Comparison of ENCODE assay signal across 1 cellular context in genomic region chr17:59160203-59161025, GRCh38.
TF ChIP-seq lines count a peak whose summit lies in the region.

No MANE protein-coding gene starts in this region.

TF ChIP-seq in HepG2, 621 proteins besides CTCF, POLR2A, EP300 and RAD21:
- TF ChIP-seq ZNF3 (CRISPR knock-in tag; IDR thresholded peaks at IDR 0.05) = no peak
- no peak for TF ChIP-seq ZNF12 (CRISPR knock-in tag; IDR thresholded peaks at IDR 0.05)
- TF ChIP-seq ATAD3A (CRISPR knock-in tag; IDR thresholded peaks at IDR 0.05) = no peak
- TF ChIP-seq, protein P1, sequence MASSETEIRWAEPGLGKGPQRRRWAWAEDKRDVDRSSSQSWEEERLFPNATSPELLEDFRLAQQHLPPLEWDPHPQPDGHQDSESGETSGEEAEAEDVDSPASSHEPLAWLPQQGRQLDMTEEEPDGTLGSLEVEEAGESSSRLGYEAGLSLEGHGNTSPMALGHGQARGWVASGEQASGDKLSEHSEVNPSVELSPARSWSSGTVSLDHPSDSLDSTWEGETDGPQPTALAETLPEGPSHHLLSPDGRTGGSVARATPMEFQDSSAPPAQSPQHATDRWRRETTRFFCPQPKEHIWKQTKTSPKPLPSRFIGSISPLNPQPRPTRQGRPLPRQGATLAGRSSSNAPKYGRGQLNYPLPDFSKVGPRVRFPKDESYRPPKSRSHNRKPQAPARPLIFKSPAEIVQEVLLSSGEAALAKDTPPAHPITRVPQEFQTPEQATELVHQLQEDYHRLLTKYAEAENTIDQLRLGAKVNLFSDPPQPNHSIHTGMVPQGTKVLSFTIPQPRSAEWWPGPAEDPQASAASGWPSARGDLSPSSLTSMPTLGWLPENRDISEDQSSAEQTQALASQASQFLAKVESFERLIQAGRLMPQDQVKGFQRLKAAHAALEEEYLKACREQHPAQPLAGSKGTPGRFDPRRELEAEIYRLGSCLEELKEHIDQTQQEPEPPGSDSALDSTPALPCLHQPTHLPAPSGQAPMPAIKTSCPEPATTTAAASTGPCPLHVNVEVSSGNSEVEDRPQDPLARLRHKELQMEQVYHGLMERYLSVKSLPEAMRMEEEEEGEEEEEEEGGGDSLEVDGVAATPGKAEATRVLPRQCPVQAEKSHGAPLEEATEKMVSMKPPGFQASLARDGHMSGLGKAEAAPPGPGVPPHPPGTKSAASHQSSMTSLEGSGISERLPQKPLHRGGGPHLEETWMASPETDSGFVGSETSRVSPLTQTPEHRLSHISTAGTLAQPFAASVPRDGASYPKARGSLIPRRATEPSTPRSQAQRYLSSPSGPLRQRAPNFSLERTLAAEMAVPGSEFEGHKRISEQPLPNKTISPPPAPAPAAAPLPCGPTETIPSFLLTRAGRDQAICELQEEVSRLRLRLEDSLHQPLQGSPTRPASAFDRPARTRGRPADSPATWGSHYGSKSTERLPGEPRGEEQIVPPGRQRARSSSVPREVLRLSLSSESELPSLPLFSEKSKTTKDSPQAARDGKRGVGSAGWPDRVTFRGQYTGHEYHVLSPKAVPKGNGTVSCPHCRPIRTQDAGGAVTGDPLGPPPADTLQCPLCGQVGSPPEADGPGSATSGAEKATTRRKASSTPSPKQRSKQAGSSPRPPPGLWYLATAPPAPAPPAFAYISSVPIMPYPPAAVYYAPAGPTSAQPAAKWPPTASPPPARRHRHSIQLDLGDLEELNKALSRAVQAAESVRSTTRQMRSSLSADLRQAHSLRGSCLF (CRISPR knock-in tag; IDR thresholded peaks at IDR 0.05; ENCODE audit: borderline replicate concordance) = no peak
- no peak for TF ChIP-seq ZNF772 (CRISPR knock-in tag; IDR thresholded peaks at IDR 0.05)
- TF ChIP-seq PAWR (CRISPR knock-in tag; IDR thresholded peaks at IDR 0.05; ENCODE audit: borderline replicate concordance) = no peak
- no peak for TF ChIP-seq ZNF225 (CRISPR knock-in tag; IDR thresholded peaks at IDR 0.05)
- no peak for TF ChIP-seq JUNB (CRISPR knock-in tag; IDR thresholded peaks at IDR 0.05; ENCODE audit: borderline replicate concordance)
- TF ChIP-seq IRF9 (CRISPR knock-in tag; IDR thresholded peaks at IDR 0.05; ENCODE audit: borderline replicate concordance) = no peak
